ENCODE assay signal across 8 cellular contexts in genomic region chr4:169611157-169611556, GRCh38. TPM values are rescaled to one million over a fixed set of nuclear protein-coding genes. Genes with fewer than 3 reads are reported as not detected.
DNase-seq lines count a peak whose midpoint lies in the region; ATAC-seq and TF ChIP-seq lines count a peak whose summit lies in the region.

No MANE protein-coding gene starts in this region.

- no peak for ATAC-seq in HG03457 (IDR thresholded peaks at IDR 0.05; ENCODE audit: unreplicated experiment)

- TF ChIP-seq CTCF in AG04449 (IDR thresholded peaks at IDR 0.05; ENCODE audit: insufficient read depth, low read length, missing control alignments) (no peak), HEK293 (tag by site-specific recombination; IDR thresholded peaks at IDR 0.05) (no peak), ascending aorta (IDR thresholded peaks at IDR 0.05) (no peak)

- H3K27ac ChIP-seq in HEK293 (ENCODE audit: extremely low read depth, low read depth, low read length) (no peak overlapping the region), ascending aorta (peak overlapping the region; percentile 39 to 90), muscle layer of duodenum (ENCODE audit: low read length) (no peak overlapping the region)

- H3K36me3 ChIP-seq in HEK293 (ENCODE audit: control insufficient read depth in 2 of 2, insufficient read depth in 1 of 2, low read length in 2 of 2): no peaks in the 10 kb centered on the region
- no peaks in the 10 kb centered on the region for H3K36me3 ChIP-seq in ascending aorta
- no peaks in the 10 kb centered on the region for H3K36me3 ChIP-seq in muscle layer of duodenum (ENCODE audit: control insufficient read depth in 1 of 2, insufficient read depth in 2 of 2, low read length in 2 of 2)

- no peaks in the 10 kb centered on the region for H3K4me1 ChIP-seq in HEK293 (ENCODE audit: control insufficient read depth, insufficient read depth, low read length)
- peaks cover 0 to 9% of the 10 kb centered on the region in 2 donors for H3K4me1 ChIP-seq in ascending aorta
- peaks cover 4 to 19% of the 10 kb centered on the region in 2 donors for H3K4me1 ChIP-seq in muscle layer of duodenum (ENCODE audit: control insufficient read depth in 1 of 2, insufficient read depth in 2 of 2, low read length in 2 of 2)

- CTCF ChIA-PET in AG04449 (lab: Yijun Ruan, JAX): interaction anchor here (0.7 to 1.9 kb wide), 3 partner anchors 45 to 113 kb away, joined by 3 to 6 read pairs (median 3); no protein-coding TSS in a partner anchor
- CTCF ChIA-PET in HEK293 (lab: Yijun Ruan, JAX): interaction anchor here (0.8 kb wide), 1 partner anchor 199 kb away, joined by 4 read pairs; no protein-coding TSS in a partner anchor

- POLR2A ChIA-PET in AG04449 (lab: Yijun Ruan, JAX) (no interaction called here), HEK293 (lab: Yijun Ruan, JAX) (interaction anchor here (0.6 kb wide), 1 partner anchor 361 kb away, joined by 3 read pairs; no protein-coding TSS in a partner anchor)

- intact Hi-C loops in ascending aorta (cut with DNase I): loop anchor here (5.0 kb wide), 1 partner anchor 416 kb away; the partner anchor contains the start of gene MFAP3L

- H3K4me3 ChIP-seq in AG04449 (ENCODE audit: low read depth, low read length) (peak overlapping the region; percentile 90), HEK293 (ENCODE audit: low read depth, low read length) (peak overlapping the region; percentile 97), ascending aorta (peak overlapping the region; percentile 74 to 88), muscle layer of duodenum (ENCODE audit: low read depth in 1 of 2, low read length in 2 of 2) (peak overlapping the region; percentile 87 to 100)

- H3K27me3 ChIP-seq in ascending aorta: no peaks in the 10 kb centered on the region
- no peaks in the 10 kb centered on the region for H3K27me3 ChIP-seq in muscle layer of duodenum (ENCODE audit: low read depth, low read length)

- no peaks in the 10 kb centered on the region for H3K9me3 ChIP-seq in HEK293 (ENCODE audit: control insufficient read depth, insufficient read depth, low read depth, low read length)
- H3K9me3 ChIP-seq in ascending aorta: no peaks in the 10 kb centered on the region
- no peaks in the 10 kb centered on the region for H3K9me3 ChIP-seq in muscle layer of duodenum (ENCODE audit: control insufficient read depth in 1 of 2, low read length in 2 of 2)

- no peak for DNase-seq in AG04449 (ENCODE audit: low read depth, low spot score)
- DNase-seq in ascending aorta (ENCODE audit: low spot score in 2 of 2): no peak
- no peak for DNase-seq in Kasumi-1 (lab: John Stamatoyannopoulos, UW)
- DNase-seq in NCI-H774 (lab: John Stamatoyannopoulos, UW): no peak
- DNase-seq in stimulated activated naive CD4-positive, alpha-beta T cell (lab: John Stamatoyannopoulos, UW): no peak

TF ChIP-seq in HEK293, 187 proteins besides CTCF, POLR2A, EP300 and RAD21:
- TF ChIP-seq PRDM6 (tag by site-specific recombination; IDR thresholded peaks at IDR 0.05): peak; percentile 82; the same call in 1 of the 2 replicates
- no peak for TF ChIP-seq ZNF157 (tag by site-specific recombination; IDR thresholded peaks at IDR 0.05)
- TF ChIP-seq ZNF654 (tag by site-specific recombination; IDR thresholded peaks at IDR 0.05; ENCODE audit: low read depth): no peak
- TF ChIP-seq KLF9 (tag by site-specific recombination; IDR thresholded peaks at IDR 0.05; ENCODE audit: low read depth): no peak
- no peak for TF ChIP-seq ZNF24 (tag by site-specific recombination; IDR thresholded peaks at IDR 0.05)
- TF ChIP-seq ZNF221 (tag by site-specific recombination; IDR thresholded peaks at IDR 0.05; ENCODE audit: borderline replicate concordance): no peak
- TF ChIP-seq ZNF155 (tag by site-specific recombination; IDR thresholded peaks at IDR 0.05): no peak
- TF ChIP-seq WT1 (tag by site-specific recombination; IDR thresholded peaks at IDR 0.05): 0 out of 2 replicates have a peak, but pooled peaks have one; percentile 14
- 0 out of 2 replicates have a peak, but pooled peaks have one; percentile 18 for TF ChIP-seq ZBTB6 (tag by site-specific recombination; IDR thresholded peaks at IDR 0.05)
TF ChIP-seq in HEK293: peak in this region for 3.

RNA-seq across cellular contexts. Expression of gene NEK1, which starts 1.2 kb away (rescaled TPM):
- 11.0 TPM for total RNA-seq in ascending aorta

RNA-seq across cellular contexts. Expression of gene CLCN3, which starts 9.2 kb away (rescaled TPM):
- 13.8 TPM for total RNA-seq in ascending aorta

Comparison
In these comparisons a context has a peak if more than half of its experiments do, and no peak if none do; other contexts are left out.
1. H3K27ac ChIP-seq: peak in ascending aorta (2 of 2); none in HEK293 (single experiment) and muscle layer of duodenum (single experiment).
2. Peak in every context shown above with its lines, with median percentiles within 50 percentile points of each other: H3K4me3 ChIP-seq.